Comparison of ENCODE assay signal across 2 cellular contexts in the genomic region with DNA sequence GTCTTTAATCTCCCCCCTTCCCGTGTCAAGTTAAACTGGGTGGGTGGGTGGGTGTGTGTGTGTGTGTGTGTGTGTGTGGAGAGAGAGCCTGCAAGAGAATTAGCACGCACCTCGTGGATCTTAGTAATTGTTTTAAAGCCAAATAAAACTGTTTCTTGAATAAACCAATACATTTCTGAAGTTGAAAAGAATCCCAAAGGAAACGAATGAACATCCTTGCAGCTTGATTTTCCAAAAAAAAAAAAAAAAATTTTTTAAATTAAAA.
TF ChIP-seq lines count a peak whose summit lies in the region.

No MANE protein-coding gene starts in this region.

TF ChIP-seq in A549, 52 proteins besides CTCF, POLR2A, EP300 and RAD21 (continued from another document):
- TF ChIP-seq, protein P1, sequence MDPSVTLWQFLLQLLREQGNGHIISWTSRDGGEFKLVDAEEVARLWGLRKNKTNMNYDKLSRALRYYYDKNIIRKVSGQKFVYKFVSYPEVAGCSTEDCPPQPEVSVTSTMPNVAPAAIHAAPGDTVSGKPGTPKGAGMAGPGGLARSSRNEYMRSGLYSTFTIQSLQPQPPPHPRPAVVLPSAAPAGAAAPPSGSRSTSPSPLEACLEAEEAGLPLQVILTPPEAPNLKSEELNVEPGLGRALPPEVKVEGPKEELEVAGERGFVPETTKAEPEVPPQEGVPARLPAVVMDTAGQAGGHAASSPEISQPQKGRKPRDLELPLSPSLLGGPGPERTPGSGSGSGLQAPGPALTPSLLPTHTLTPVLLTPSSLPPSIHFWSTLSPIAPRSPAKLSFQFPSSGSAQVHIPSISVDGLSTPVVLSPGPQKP (IDR thresholded peaks at IDR 0.05; ENCODE audit: low read depth, low read length): no peak
- TF ChIP-seq ZNF302 (CRISPR knock-in tag; IDR thresholded peaks at IDR 0.05): no peak
- TF ChIP-seq ZC3H11A (IDR thresholded peaks at IDR 0.05): no peak
- TF ChIP-seq, protein P2, sequence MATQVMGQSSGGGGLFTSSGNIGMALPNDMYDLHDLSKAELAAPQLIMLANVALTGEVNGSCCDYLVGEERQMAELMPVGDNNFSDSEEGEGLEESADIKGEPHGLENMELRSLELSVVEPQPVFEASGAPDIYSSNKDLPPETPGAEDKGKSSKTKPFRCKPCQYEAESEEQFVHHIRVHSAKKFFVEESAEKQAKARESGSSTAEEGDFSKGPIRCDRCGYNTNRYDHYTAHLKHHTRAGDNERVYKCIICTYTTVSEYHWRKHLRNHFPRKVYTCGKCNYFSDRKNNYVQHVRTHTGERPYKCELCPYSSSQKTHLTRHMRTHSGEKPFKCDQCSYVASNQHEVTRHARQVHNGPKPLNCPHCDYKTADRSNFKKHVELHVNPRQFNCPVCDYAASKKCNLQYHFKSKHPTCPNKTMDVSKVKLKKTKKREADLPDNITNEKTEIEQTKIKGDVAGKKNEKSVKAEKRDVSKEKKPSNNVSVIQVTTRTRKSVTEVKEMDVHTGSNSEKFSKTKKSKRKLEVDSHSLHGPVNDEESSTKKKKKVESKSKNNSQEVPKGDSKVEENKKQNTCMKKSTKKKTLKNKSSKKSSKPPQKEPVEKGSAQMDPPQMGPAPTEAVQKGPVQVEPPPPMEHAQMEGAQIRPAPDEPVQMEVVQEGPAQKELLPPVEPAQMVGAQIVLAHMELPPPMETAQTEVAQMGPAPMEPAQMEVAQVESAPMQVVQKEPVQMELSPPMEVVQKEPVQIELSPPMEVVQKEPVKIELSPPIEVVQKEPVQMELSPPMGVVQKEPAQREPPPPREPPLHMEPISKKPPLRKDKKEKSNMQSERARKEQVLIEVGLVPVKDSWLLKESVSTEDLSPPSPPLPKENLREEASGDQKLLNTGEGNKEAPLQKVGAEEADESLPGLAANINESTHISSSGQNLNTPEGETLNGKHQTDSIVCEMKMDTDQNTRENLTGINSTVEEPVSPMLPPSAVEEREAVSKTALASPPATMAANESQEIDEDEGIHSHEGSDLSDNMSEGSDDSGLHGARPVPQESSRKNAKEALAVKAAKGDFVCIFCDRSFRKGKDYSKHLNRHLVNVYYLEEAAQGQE (IDR thresholded peaks at IDR 0.05): no peak
- TF ChIP-seq HDAC2 (IDR thresholded peaks at IDR 0.05): no peak
- TF ChIP-seq, protein P3, sequence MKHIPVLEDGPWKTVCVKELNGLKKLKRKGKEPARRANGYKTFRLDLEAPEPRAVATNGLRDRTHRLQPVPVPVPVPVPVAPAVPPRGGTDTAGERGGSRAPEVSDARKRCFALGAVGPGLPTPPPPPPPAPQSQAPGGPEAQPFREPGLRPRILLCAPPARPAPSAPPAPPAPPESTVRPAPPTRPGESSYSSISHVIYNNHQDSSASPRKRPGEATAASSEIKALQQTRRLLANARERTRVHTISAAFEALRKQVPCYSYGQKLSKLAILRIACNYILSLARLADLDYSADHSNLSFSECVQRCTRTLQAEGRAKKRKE (CRISPR knock-in tag; IDR thresholded peaks at IDR 0.05; ENCODE audit: low read depth): no peak
- no peak for TF ChIP-seq SREBF2 (IDR thresholded peaks at IDR 0.05)
- no peak for TF ChIP-seq TP53 (CRISPR knock-in tag; IDR thresholded peaks at IDR 0.05)
- no peak for TF ChIP-seq EHF (CRISPR knock-in tag; IDR thresholded peaks at IDR 0.05)
- TF ChIP-seq EHMT2 (IDR thresholded peaks at IDR 0.05; ENCODE audit: low read depth): no peak
- no peak for TF ChIP-seq RARB (CRISPR knock-in tag; IDR thresholded peaks at IDR 0.05)
- TF ChIP-seq FOXS1 (CRISPR knock-in tag; IDR thresholded peaks at IDR 0.05): no peak
- TF ChIP-seq, protein P4, sequence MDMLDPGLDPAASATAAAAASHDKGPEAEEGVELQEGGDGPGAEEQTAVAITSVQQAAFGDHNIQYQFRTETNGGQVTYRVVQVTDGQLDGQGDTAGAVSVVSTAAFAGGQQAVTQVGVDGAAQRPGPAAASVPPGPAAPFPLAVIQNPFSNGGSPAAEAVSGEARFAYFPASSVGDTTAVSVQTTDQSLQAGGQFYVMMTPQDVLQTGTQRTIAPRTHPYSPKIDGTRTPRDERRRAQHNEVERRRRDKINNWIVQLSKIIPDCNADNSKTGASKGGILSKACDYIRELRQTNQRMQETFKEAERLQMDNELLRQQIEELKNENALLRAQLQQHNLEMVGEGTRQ (IDR thresholded peaks at IDR 0.05): no peak

TF ChIP-seq in GM23338, 12 proteins besides CTCF, POLR2A, EP300 and RAD21 (continued from another document):
- TF ChIP-seq, protein P2 (IDR thresholded peaks at IDR 0.05; ENCODE audit: unreplicated experiment): no peak
TF ChIP-seq in GM23338: peak in this region for 0.
